ENCODE assay signal across 9 cellular contexts in genomic region chr18:62877448-62878221, GRCh38.
DNase-seq lines count a peak whose midpoint lies in the region; ATAC-seq, FAIRE-seq and TF ChIP-seq lines count a peak whose summit lies in the region.
"Had no signal": no experiment of that assay in that cellular context is flagged by ENCODE, and none has a peak within 500 bp of the region (broad histone marks: within the 10 kb centered on the region; RNA-seq: fewer than 3 reads in every experiment).

No MANE protein-coding gene starts in this region.

- no peak for TF ChIP-seq EP300 in HepG2 (IDR thresholded peaks at IDR 0.05; ENCODE audit: low read depth in 2 of 2, low read length in 2 of 2)
- TF ChIP-seq EP300 in HepG2 (CRISPR knock-in tag; IDR thresholded peaks at IDR 0.05; ENCODE audit: borderline replicate concordance), result no peak

- no peak for TF ChIP-seq CTCF in HepG2 (CRISPR knock-in tag; IDR thresholded peaks at IDR 0.05)
- TF ChIP-seq CTCF in right lobe of liver (IDR thresholded peaks at IDR 0.05), result no peak
- TF ChIP-seq CTCF in astrocyte of the cerebellum (IDR thresholded peaks at IDR 0.05; ENCODE audit: low read depth, low read length, missing control alignments), result peak; percentile 10

- CTCF ChIA-PET in HepG2 (lab: Yijun Ruan, JAX; ENCODE audit: low intra/inter-chr PET ratio, low total read pairs), result no interaction called here

- H3K27me3 ChIP-seq in HepG2 (ENCODE audit: control insufficient read depth in 1 of 2, insufficient read depth in 2 of 2, low read length in 2 of 2) (no peaks in the 10 kb centered on the region), right lobe of liver (no peaks in the 10 kb centered on the region), iPS DF 6.9 (ENCODE audit: control insufficient read depth, insufficient read depth, low read length) (no peaks in the 10 kb centered on the region)

- H3K4me2 ChIP-seq in HepG2 (ENCODE audit: low read depth, low read length), result no peak overlapping the region

- H3K27ac ChIP-seq in HepG2 (ENCODE audit: extremely low read length, insufficient read depth, low read length) (no peak overlapping the region), right lobe of liver (no peak overlapping the region), iPS DF 6.9 (ENCODE audit: low read length) (no peak overlapping the region)

- in situ Hi-C loops in HepG2 (cut with HindIII; ENCODE audit: extremely low pct_ligation_motif_present, low pct_unique_long_range_greater_than_20kb), result no loop called here
- in situ Hi-C loops in astrocyte of the cerebellum (cut with HindIII; ENCODE audit: low sequenced_read_pairs), result no loop called here
- in situ Hi-C loops in G401 (cut with HindIII; ENCODE audit: low sequenced_read_pairs), result no loop called here

- no peak overlapping the region for H2AFZ ChIP-seq in HepG2 (ENCODE audit: low read length)

- H3K79me2 ChIP-seq in HepG2 (ENCODE audit: insufficient read depth, low read length), result peaks cover 6% of the 10 kb centered on the region

- TF ChIP-seq POLR2A in HepG2 (IDR thresholded peaks at IDR 0.05; ENCODE audit: insufficient read depth in 1 of 2, low read depth in 2 of 2, low read length in 2 of 2), result no peak
- TF ChIP-seq POLR2A in right lobe of liver (IDR thresholded peaks at IDR 0.05), result no peak

- H3K36me3 ChIP-seq in HepG2 (replicated peaks in 1 of 2; ENCODE audit: control insufficient read depth in 1 of 2, insufficient read depth in 2 of 2, low read length in 2 of 2) (peaks cover 1 to 5% of the 10 kb centered on the region in 2 experiments; a peak in 1 of 5 replicates), right lobe of liver (no peaks in the 10 kb centered on the region), iPS DF 6.9 (ENCODE audit: control insufficient read depth, insufficient read depth, low read length) (no peaks in the 10 kb centered on the region)

- H3K9me3 ChIP-seq in HepG2 (ENCODE audit: low read length) (no peaks in the 10 kb centered on the region), right lobe of liver (no peaks in the 10 kb centered on the region), iPS DF 6.9 (ENCODE audit: control insufficient read depth, insufficient read depth, low read length) (no peaks in the 10 kb centered on the region)

- intact Hi-C loops in HepG2 (cut with micrococcal nuclease; ENCODE audit: unreplicated experiment) (no loop called here), right lobe of liver (cut with DNase I) (no loop called here)

- peaks cover 31% of the 10 kb centered on the region for H3K4me1 ChIP-seq in HepG2 (ENCODE audit: insufficient read depth, low read length)
- H3K4me1 ChIP-seq in right lobe of liver, result peaks cover 0 to 17% (median 0%) of the 10 kb centered on the region in 4 donors
- H3K4me1 ChIP-seq in iPS DF 6.9 (ENCODE audit: control insufficient read depth, insufficient read depth, low read length), result peaks cover 10% of the 10 kb centered on the region

- H3K4me3 ChIP-seq in HepG2 (replicated peaks in 1 of 3; ENCODE audit: insufficient read depth in 1 of 3, low read depth in 2 of 3, low read length in 3 of 3) (no peak overlapping the region), right lobe of liver (no peak overlapping the region), astrocyte of the cerebellum (ENCODE audit: low read depth, low read length) (no peak overlapping the region), iPS DF 6.9 (ENCODE audit: low read length) (no peak overlapping the region)

- BruUV-seq in HepG2 (replicated peaks; lab: Mats Ljungman, UMichigan), result no TSS peak

- ATAC-seq in HepG2, result peak; percentile 39; the same call in 2 of the 3 replicates
- ATAC-seq in right lobe of liver, result no peak

- 95% methylated on average over 5 of the region's 5 CpGs for WGBS in HepG2 (ENCODE audit: low lambda C conversion rate)
- 60% methylated on average over 5 of the region's 5 CpGs for WGBS in right lobe of liver (ENCODE audit: insufficient coverage, low coverage, low lambda C conversion rate, missing lambda C conversion rate)
- whole genome bisulfite sequencing in iPS DF 6.9 (ENCODE audit: insufficient coverage, insufficient read length), result no CpG with 5 or more reads among the region's 5 CpGs

- POLR2A ChIA-PET in HepG2 (lab: Yijun Ruan, JAX), result no interaction called here

- H3K9ac ChIP-seq in HepG2 (ENCODE audit: insufficient read depth, low read depth, low read length), result no peak overlapping the region

- no peak for FAIRE-seq in HepG2 (lab: Jason Lieb, UNC)
- no peak for FAIRE-seq in urothelium cell line (lab: Jason Lieb, UNC)

- no peaks in the 10 kb centered on the region; the same call in 1 of the 2 replicates for H4K20me1 ChIP-seq in HepG2 (ENCODE audit: insufficient read depth, low read length)

- no peak for TF ChIP-seq RAD21 in HepG2 (CRISPR knock-in tag; IDR thresholded peaks at IDR 0.05)

- DNase-seq in HepG2 (ENCODE audit: low spot score) (peak; percentile 30), right lobe of liver (no peak), astrocyte of the cerebellum (ENCODE audit: low read depth) (peak; percentile 16), iPS DF 6.9 (ENCODE audit: low read depth, low spot score) (peak; percentile 57), urothelium cell line (ENCODE audit: low spot score) (peak; percentile 14), cerebellum (ENCODE audit: low spot score) (no peak), GOT3 (lab: John Stamatoyannopoulos, UW) (no peak), G401 (ENCODE audit: low spot score) (no peak)
- DNase-seq: CD4-positive, alpha-beta memory T cell had no signal

TF ChIP-seq in HepG2, 621 proteins besides CTCF, POLR2A, EP300 and RAD21:
- no peak for TF ChIP-seq MAFF (IDR thresholded peaks at IDR 0.05; ENCODE audit: low read depth, low read length)
- TF ChIP-seq TEAD3 (CRISPR knock-in tag; optimal IDR thresholded peaks at IDR 0.05; ENCODE audit: borderline replicate concordance), result peak; percentile 24
TF ChIP-seq in HepG2: peak in this region for 1.

Comparison
In these comparisons a context has a peak if more than half of its experiments do, and no peak if none do; other contexts are left out.
1. DNase-seq: peak in HepG2 (single experiment), astrocyte of the cerebellum (single experiment), iPS DF 6.9 (single experiment) and urothelium cell line (single experiment); none in right lobe of liver (0 of 3), cerebellum (single experiment), GOT3 (single experiment) and G401 (single experiment).